In the genomic region with DNA sequence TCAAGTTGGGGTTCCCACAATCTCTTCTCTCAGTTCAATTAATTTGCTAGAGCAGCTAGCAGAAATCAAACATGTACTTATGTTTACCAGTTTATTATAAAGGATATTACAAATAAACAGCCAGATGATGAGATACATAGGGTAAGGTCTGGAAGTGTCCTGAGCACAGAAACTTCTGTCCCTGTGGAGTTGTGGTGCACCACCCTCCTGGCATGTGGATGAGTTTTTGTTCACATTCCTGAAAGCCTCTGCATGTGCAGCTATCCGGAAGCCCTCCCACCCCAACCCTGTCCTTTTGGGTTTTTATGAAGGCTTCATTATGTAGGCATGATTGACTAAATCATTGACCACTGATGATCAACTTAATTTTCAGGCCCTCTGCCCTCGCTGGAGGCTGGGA, we compare ENCODE assay signal across 1 cellular context.
TF ChIP-seq lines count a peak whose summit lies in the region.

No MANE protein-coding gene starts in this region.

TF ChIP-seq in HEK293T, 16 proteins besides CTCF, POLR2A, EP300 and RAD21:
- TF ChIP-seq TARDBP (IDR thresholded peaks at IDR 0.05) (no peak), FOXA1 (IDR thresholded peaks at IDR 0.05) (no peak), HDGF (IDR thresholded peaks at IDR 0.05; ENCODE audit: borderline replicate concordance) (no peak), LEF1 (IDR thresholded peaks at IDR 0.05; ENCODE audit: borderline replicate concordance) (no peak), SUZ12 (IDR thresholded peaks at IDR 0.05) (no peak), PKNOX1 (IDR thresholded peaks at IDR 0.05) (no peak), ZNF384 (IDR thresholded peaks at IDR 0.05) (no peak), CTBP1 (IDR thresholded peaks at IDR 0.05; ENCODE audit: borderline replicate concordance) (no peak), BHLHE40 (IDR thresholded peaks at IDR 0.05; ENCODE audit: borderline replicate concordance) (no peak), NFRKB (IDR thresholded peaks at IDR 0.05) (no peak), ELF4 (IDR thresholded peaks at IDR 0.05) (no peak), FOXM1 (IDR thresholded peaks at IDR 0.05; ENCODE audit: borderline replicate concordance) (no peak), SP1 (IDR thresholded peaks at IDR 0.05) (no peak), L3MBTL2 (conservative IDR thresholded peaks at IDR 0.05) (no peak), ARNT (IDR thresholded peaks at IDR 0.05) (no peak), FOXK2 (IDR thresholded peaks at IDR 0.05) (no peak)
